In the genomic region with DNA sequence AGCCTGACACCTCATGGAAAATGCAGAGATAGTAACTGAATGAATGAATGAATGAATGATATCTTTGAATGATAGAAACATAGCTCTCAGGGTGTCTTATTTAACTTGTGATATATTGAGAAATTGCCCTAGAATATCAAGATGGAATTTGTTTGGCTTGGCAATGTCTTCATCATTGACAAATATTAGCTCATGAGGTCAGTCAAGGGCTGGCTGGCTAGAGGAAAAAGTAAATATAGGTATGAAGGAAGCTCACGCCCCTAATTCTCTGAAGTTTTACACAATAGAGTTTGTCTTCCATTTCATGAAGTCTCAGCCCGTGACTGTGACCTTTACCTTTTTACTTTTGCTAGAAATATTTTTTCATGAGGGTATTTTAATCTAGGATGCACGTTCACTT, we compare ENCODE assay signal across 24 cellular contexts.
DNase-seq lines count a peak whose midpoint lies in the region; ATAC-seq, FAIRE-seq and TF ChIP-seq lines count a peak whose summit lies in the region.
"Had no signal": no experiment of that assay in that cellular context is flagged by ENCODE, and none has a peak within 500 bp of the region (broad histone marks: within the 10 kb centered on the region; RNA-seq: fewer than 3 reads in every experiment).

No MANE protein-coding gene starts in this region.

- in situ Hi-C loops in K562 (cut with MboI): no loop called here

- H3K9me3 ChIP-seq in K562 (replicated peaks; ENCODE audit: control insufficient read depth, insufficient read depth, low read depth, low read length) (no peaks in the 10 kb centered on the region), right lobe of liver (no peaks in the 10 kb centered on the region), upper lobe of right lung (no peaks in the 10 kb centered on the region), thyroid gland (no peaks in the 10 kb centered on the region)
- H3K9me3 ChIP-seq: Peyer's patch, SJSA1 had no signal

- TF ChIP-seq POLR2A in K562 (conservative IDR thresholded peaks at IDR 0.05): no peak
- no peak for TF ChIP-seq POLR2A in right lobe of liver (IDR thresholded peaks at IDR 0.05)
- TF ChIP-seq POLR2A in thyroid gland (IDR thresholded peaks at IDR 0.05): no peak

- no peak overlapping the region for H2AFZ ChIP-seq in K562 (ENCODE audit: low read depth, low read length)

- no peak overlapping the region for H3K4me2 ChIP-seq in K562 (ENCODE audit: insufficient read depth, low read length)
- H3K4me2 ChIP-seq: BLaER1 treated with 17β-estradiol and CSF1 and Interleukin-3, amounts not matched to agents 10 nM and 100 nM had no signal

- intact Hi-C loops in K562 (cut with micrococcal nuclease) (no loop called here), right lobe of liver (cut with DNase I) (no loop called here), upper lobe of right lung (cut with DNase I) (no loop called here), thyroid gland (cut with DNase I) (no loop called here)

- DNase-seq in SIG-M5 treated with dmso at 0.1 percent for 504 hours (lab: John Stamatoyannopoulos, UW; ENCODE audit: unreplicated experiment) (peak; percentile 47), SIG-M5 (lab: John Stamatoyannopoulos, UW) (no peak), K562 (ENCODE audit: extremely low read depth in 1 of 4, low spot score in 3 of 4) (no peak), right lobe of liver (no peak), upper lobe of right lung (no peak), LoVo (ENCODE audit: low spot score) (no peak), thyroid gland (no peak), NCI-H1694 (lab: John Stamatoyannopoulos, UW) (no peak)
- DNase-seq: 8988T; Calu3; CD8-positive, alpha-beta T cell; DMS153; EL; GF-D8; NCI-H1092; NCI-H1436; NCI-H1930; NCI-H226; NCI-H524; NCI-H82; Peyer's patch had no signal

- H3K27ac ChIP-seq in K562 (ENCODE audit: extremely low read depth, low read depth, low read length): no peak overlapping the region
- no peak overlapping the region for H3K27ac ChIP-seq in right lobe of liver
- no peak overlapping the region for H3K27ac ChIP-seq in upper lobe of right lung
- H3K27ac ChIP-seq in thyroid gland: no peak overlapping the region
- H3K27ac ChIP-seq: BLaER1 treated with 17β-estradiol and CSF1 and Interleukin-3, amounts not matched to agents 10 nM and 100 nM; Peyer's patch; SJSA1 had no signal

- H3K79me2 ChIP-seq in K562 (ENCODE audit: control insufficient read depth, insufficient read depth, low read length): no peaks in the 10 kb centered on the region

- no peaks in the 10 kb centered on the region for H3K36me3 ChIP-seq in K562 (ENCODE audit: control insufficient read depth, insufficient read depth, low read length)
- H3K36me3 ChIP-seq in right lobe of liver: no peaks in the 10 kb centered on the region
- no peaks in the 10 kb centered on the region for H3K36me3 ChIP-seq in upper lobe of right lung
- H3K36me3 ChIP-seq in thyroid gland: no peaks in the 10 kb centered on the region
- H3K36me3 ChIP-seq: BLaER1 treated with 17β-estradiol and CSF1 and Interleukin-3, amounts not matched to agents 10 nM and 100 nM; Peyer's patch; SJSA1 had no signal

- CTCF ChIA-PET in K562 (lab: Yijun Ruan, JAX; ENCODE audit: low intra/inter-chr PET ratio): no interaction called here

- H3K4me3 ChIP-seq in K562: no peak overlapping the region
- H3K4me3 ChIP-seq in right lobe of liver: no peak overlapping the region
- H3K4me3 ChIP-seq in upper lobe of right lung: no peak overlapping the region
- H3K4me3 ChIP-seq in thyroid gland (replicated peaks in 1 of 3): no peak overlapping the region
- H3K4me3 ChIP-seq: BLaER1 treated with 17β-estradiol and CSF1 and Interleukin-3, amounts not matched to agents 10 nM and 100 nM; Peyer's patch; SJSA1 had no signal

- H3K4me1 ChIP-seq in K562 (replicated peaks in 1 of 2; ENCODE audit: control insufficient read depth in 2 of 2, insufficient read depth in 2 of 2, low read length in 2 of 2) (no peaks in the 10 kb centered on the region), right lobe of liver (peaks cover 0 to 11% (median 0%) of the 10 kb centered on the region in 4 donors), upper lobe of right lung (no peaks in the 10 kb centered on the region), thyroid gland (no peaks in the 10 kb centered on the region)
- H3K4me1 ChIP-seq: Peyer's patch, SJSA1 had no signal

- no peak overlapping the region for H3K9ac ChIP-seq in K562 (ENCODE audit: insufficient read depth in 1 of 2, low read depth in 2 of 2, low read length in 2 of 2)
- H3K9ac ChIP-seq: BLaER1 treated with 17β-estradiol and CSF1 and Interleukin-3, amounts not matched to agents 10 nM and 100 nM had no signal

- TF ChIP-seq CTCF in K562 (IDR thresholded peaks at IDR 0.05 in 2 of 3, conservative IDR thresholded peaks at IDR 0.05 in 1 of 3; ENCODE audit: insufficient read depth in 2 of 3, low read depth in 1 of 3, low read length in 3 of 3): no peak
- TF ChIP-seq CTCF in right lobe of liver (IDR thresholded peaks at IDR 0.05): no peak
- no peak for TF ChIP-seq CTCF in upper lobe of right lung (IDR thresholded peaks at IDR 0.05)
- no peak for TF ChIP-seq CTCF in thyroid gland (IDR thresholded peaks at IDR 0.05)

- no peak for TF ChIP-seq RAD21 in K562 (CRISPR knock-in tag; conservative IDR thresholded peaks at IDR 0.05 in 1 of 2, IDR thresholded peaks at IDR 0.05 in 1 of 2)

- WGBS in K562 (ENCODE audit: insufficient coverage, low coverage, missing lambda C conversion rate): 0% methylated on average over 3 of the region's 3 CpGs
- WGBS in right lobe of liver (ENCODE audit: insufficient coverage, low coverage, low lambda C conversion rate, missing lambda C conversion rate): 18% methylated on average over 3 of the region's 3 CpGs
- WGBS in thyroid gland, 2 donors: 81 to 84% methylated on average over 3 of the region's 3 CpGs

- H3K27me3 ChIP-seq in K562 (ENCODE audit: control insufficient read depth in 2 of 2, insufficient read depth in 2 of 2, low read length in 2 of 2) (peaks cover 0 to 14% of the 10 kb centered on the region in 2 experiments; a peak in 2 of 5 replicates), right lobe of liver (peaks cover 0 to 9% of the 10 kb centered on the region in 2 donors), upper lobe of right lung (no peaks in the 10 kb centered on the region), thyroid gland (no peaks in the 10 kb centered on the region)
- H3K27me3 ChIP-seq: BLaER1 treated with 17β-estradiol and CSF1 and Interleukin-3, amounts not matched to agents 10 nM and 100 nM; Peyer's patch had no signal

- no peaks in the 10 kb centered on the region for H3K9me1 ChIP-seq in K562 (ENCODE audit: control insufficient read depth, insufficient read depth, low read length)

- BruUV-seq in K562 (replicated peaks; lab: Mats Ljungman, UMichigan): no TSS peak

- POLR2A ChIA-PET in K562 (lab: Yijun Ruan, JAX): interaction anchor here (1.2 kb wide), 1 partner anchor 12 kb away, joined by 3 read pairs; no protein-coding TSS in a partner anchor

- ATAC-seq in K562: no peak
- peak; percentile 61 to 92 (median 88) for ATAC-seq in right lobe of liver
- ATAC-seq in upper lobe of right lung: peak; percentile 57
- ATAC-seq: CD8-positive, alpha-beta T cell had no signal

- FAIRE-seq in K562 (lab: Jason Lieb, UNC): no peak
- FAIRE-seq: H54 had no signal

- no peak for TF ChIP-seq EP300 in K562 (IDR thresholded peaks at IDR 0.05; ENCODE audit: low read length)

- H4K20me1 ChIP-seq in K562 (replicated peaks; ENCODE audit: control insufficient read depth, insufficient read depth, low read length): no peaks in the 10 kb centered on the region

TF ChIP-seq in K562, 482 proteins besides CTCF, POLR2A, EP300 and RAD21 (continues in another document):
- TF ChIP-seq ZNF24 (IDR thresholded peaks at IDR 0.05) (0 out of 2 replicates have a peak, but pooled peaks have one; percentile 22), ELF4 (CRISPR knock-in tag; IDR thresholded peaks at IDR 0.05) (no peak), ZNF696 (CRISPR knock-in tag; conservative IDR thresholded peaks at IDR 0.05) (no peak), SRF (CRISPR knock-in tag; IDR thresholded peaks at IDR 0.05) (no peak)
- TF ChIP-seq, protein P1, sequence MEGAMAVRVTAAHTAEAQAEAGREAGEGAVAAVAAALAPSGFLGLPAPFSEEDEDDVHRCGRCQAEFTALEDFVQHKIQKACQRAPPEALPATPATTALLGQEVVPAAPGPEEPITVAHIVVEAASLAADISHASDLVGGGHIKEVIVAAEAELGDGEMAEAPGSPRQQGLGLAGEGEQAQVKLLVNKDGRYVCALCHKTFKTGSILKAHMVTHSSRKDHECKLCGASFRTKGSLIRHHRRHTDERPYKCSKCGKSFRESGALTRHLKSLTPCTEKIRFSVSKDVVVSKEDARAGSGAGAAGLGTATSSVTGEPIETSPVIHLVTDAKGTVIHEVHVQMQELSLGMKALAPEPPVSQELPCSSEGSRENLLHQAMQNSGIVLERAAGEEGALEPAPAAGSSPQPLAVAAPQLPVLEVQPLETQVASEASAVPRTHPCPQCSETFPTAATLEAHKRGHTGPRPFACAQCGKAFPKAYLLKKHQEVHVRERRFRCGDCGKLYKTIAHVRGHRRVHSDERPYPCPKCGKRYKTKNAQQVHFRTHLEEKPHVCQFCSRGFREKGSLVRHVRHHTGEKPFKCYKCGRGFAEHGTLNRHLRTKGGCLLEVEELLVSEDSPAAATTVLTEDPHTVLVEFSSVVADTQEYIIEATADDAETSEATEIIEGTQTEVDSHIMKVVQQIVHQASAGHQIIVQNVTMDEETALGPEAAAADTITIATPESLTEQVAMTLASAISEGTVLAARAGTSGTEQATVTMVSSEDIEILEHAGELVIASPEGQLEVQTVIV (CRISPR knock-in tag; IDR thresholded peaks at IDR 0.05; ENCODE audit: borderline replicate concordance): no peak
